20 cellular contexts compared by ENCODE assay signal in the genomic region with DNA sequence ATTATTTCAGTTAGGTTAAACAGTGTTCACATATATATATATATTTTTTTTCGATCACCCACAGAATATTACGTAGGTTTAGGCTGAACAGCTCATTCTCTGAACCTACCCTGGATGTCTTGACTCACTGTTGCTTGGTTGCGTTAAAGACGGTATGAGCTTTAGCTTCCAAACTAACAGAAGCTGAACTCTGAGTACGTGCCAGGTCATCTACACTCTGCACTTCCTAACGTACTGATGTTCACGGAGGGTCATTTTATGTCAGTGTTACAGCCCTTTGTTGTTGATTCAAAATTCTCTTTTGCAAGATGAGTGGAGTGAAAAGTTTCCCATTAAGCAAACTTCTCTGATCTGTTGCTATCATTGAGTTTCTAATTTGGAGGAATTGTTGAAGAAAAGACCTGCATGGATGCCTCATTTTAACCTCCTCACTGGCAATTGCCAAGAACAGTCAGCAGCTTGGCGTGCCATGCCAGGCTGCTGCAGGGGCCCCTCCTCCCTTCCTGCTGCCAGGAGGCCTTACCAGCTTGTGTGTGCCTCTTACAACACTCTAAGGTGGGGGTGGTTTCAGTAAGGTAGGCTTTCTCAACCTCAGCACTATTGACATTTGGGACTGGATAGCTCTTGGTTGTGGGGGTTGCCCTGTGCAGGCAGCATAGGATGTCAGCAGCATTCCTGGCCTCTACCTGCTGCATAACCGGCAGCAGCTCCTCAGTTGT. TPM values are rescaled to one million over a fixed set of nuclear protein-coding genes. Genes with fewer than 3 reads are reported as not detected.
DNase-seq lines count a peak whose midpoint lies in the region; ATAC-seq, FAIRE-seq and TF ChIP-seq lines count a peak whose summit lies in the region.
"Had no signal": no experiment of that assay in that cellular context is flagged by ENCODE, and none has a peak within 500 bp of the region (broad histone marks: within the 10 kb centered on the region; RNA-seq: fewer than 3 reads in every experiment).

No MANE protein-coding gene starts in this region.

- H4K20me1 ChIP-seq in osteoblast (ENCODE audit: insufficient read depth, low read length), result peaks cover 15% of the 10 kb centered on the region

- H3K27me3 ChIP-seq in MG63 (no peaks in the 10 kb centered on the region), osteoblast (ENCODE audit: insufficient read depth, low read length) (no peaks in the 10 kb centered on the region), adrenal gland (no peaks in the 10 kb centered on the region)
- H3K27me3 ChIP-seq: transverse colon had no signal

- no peak for TF ChIP-seq POLR2A in adrenal gland (IDR thresholded peaks at IDR 0.05)

- FAIRE-seq in urothelium cell line (lab: Jason Lieb, UNC), result no peak
- FAIRE-seq: kidney had no signal

- H3K4me2 ChIP-seq in osteoblast (ENCODE audit: insufficient read depth, low read length), result peak overlapping the region; percentile 51

- H3K79me2 ChIP-seq in osteoblast (ENCODE audit: insufficient read depth, low read length), result peaks cover 9% of the 10 kb centered on the region

- TF ChIP-seq CTCF in osteoblast (IDR thresholded peaks at IDR 0.05; ENCODE audit: extremely low read depth, low read depth, low read length) (no peak), adrenal gland (IDR thresholded peaks at IDR 0.05) (no peak)

- intact Hi-C loops in adrenal gland (cut with DNase I), result no loop called here

- H3K27ac ChIP-seq in osteoblast (ENCODE audit: low read depth, low read length) (peak overlapping the region; percentile 97), adrenal gland (no peak overlapping the region)
- H3K27ac ChIP-seq: coronary artery, transverse colon had no signal

- ATAC-seq in GM18519 (IDR thresholded peaks at IDR 0.05; ENCODE audit: low FRiP score, unreplicated experiment), result no peak
- ATAC-seq: T-cell had no signal

- H3K9me3 ChIP-seq in MG63, result no peaks in the 10 kb centered on the region
- no peaks in the 10 kb centered on the region for H3K9me3 ChIP-seq in osteoblast (ENCODE audit: low read depth, low read length)
- H3K9me3 ChIP-seq in adrenal gland (replicated peaks in 1 of 3), result no peaks in the 10 kb centered on the region
- H3K9me3 ChIP-seq: transverse colon had no signal

- H3K4me3 ChIP-seq in MG63, result no peak overlapping the region
- no peak overlapping the region for H3K4me3 ChIP-seq in osteoblast (ENCODE audit: insufficient read depth, low read length)
- H3K4me3 ChIP-seq in adrenal gland, result no peak overlapping the region
- H3K4me3 ChIP-seq: coronary artery, transverse colon had no signal

- peak; percentile 87 for DNase-seq in MG63
- peak; percentile 55 for DNase-seq in astrocyte of the hippocampus (ENCODE audit: low read depth, low spot score)
- peak; percentile 55 for DNase-seq in iris pigment epithelial cell (ENCODE audit: low read depth)
- DNase-seq in osteoblast (ENCODE audit: insufficient read length, low spot score, missing footprints), result peak; percentile 53
- DNase-seq in urothelium cell line (ENCODE audit: low spot score), result no peak
- no peak for DNase-seq in adrenal gland
- DNase-seq in 8988T, result no peak
- DNase-seq: activated CD4-positive, CD25-positive, alpha-beta regulatory T cell; erythroblast; kidney; naive B cell; NCI-H748 treated with DMSO at 0.1 percent for 48 hours; stimulated activated CD4-positive, alpha-beta T cell treated with anti-CD3 and anti-CD28 coated beads, Interleukin-12 subunit alpha, Interleukin-12 subunit beta, amount 100 ng/mL, for 4 hours; stimulated activated naive CD4-positive, alpha-beta T cell treated with Interleukin-2 at 50 U/mL for 16 hours; T-cell; transverse colon had no signal

- 93 to 95% (median 95%) methylated on average over 8 to 9 of the region's 9 CpGs for WGBS in adrenal gland, 4 donors

- peaks cover 69% of the 10 kb centered on the region for H3K4me1 ChIP-seq in osteoblast (ENCODE audit: insufficient read depth, low read length)
- no peaks in the 10 kb centered on the region for H3K4me1 ChIP-seq in adrenal gland (replicated peaks in 1 of 2)
- H3K4me1 ChIP-seq: transverse colon had no signal

- H2AFZ ChIP-seq in osteoblast (ENCODE audit: low read length), result no peak overlapping the region

- H3K36me3 ChIP-seq in MG63 (no peaks in the 10 kb centered on the region), osteoblast (ENCODE audit: insufficient read depth, low read length) (no peaks in the 10 kb centered on the region), adrenal gland (replicated peaks in 1 of 2) (no peaks in the 10 kb centered on the region)
- H3K36me3 ChIP-seq: transverse colon had no signal

RNA-seq across cellular contexts. Expression of gene INSYN2A, which starts 44.3 kb away (rescaled TPM):
- not detected in 2 replicates for total RNA-seq in MG63 (2014; rRNA removed; shearing (Covaris generic); ENCODE audit: low replicate concordance)
- total RNA-seq in osteoblast (0.29 and 0.36 TPM in 2 replicates), adrenal gland (not detected)
- under 1 TPM in 2 of 3 donors, not detected in 1; 0.07 to 0.08 TPM for polyA plus RNA-seq in adrenal gland
- total RNA-seq: RPMI7951, T-cell had no signal
- polyA plus RNA-seq: CD14-positive monocyte had no signal

Comparison
In these comparisons a context has a peak if more than half of its experiments do, and no peak if none do; other contexts are left out.
1. DNase-seq: peak in MG63 (single experiment), astrocyte of the hippocampus (single experiment), iris pigment epithelial cell (single experiment) and osteoblast (single experiment); none in urothelium cell line (single experiment), adrenal gland (0 of 7) and 8988T (single experiment).